Comparison of ENCODE assay signal across 8 cellular contexts in the genomic region with DNA sequence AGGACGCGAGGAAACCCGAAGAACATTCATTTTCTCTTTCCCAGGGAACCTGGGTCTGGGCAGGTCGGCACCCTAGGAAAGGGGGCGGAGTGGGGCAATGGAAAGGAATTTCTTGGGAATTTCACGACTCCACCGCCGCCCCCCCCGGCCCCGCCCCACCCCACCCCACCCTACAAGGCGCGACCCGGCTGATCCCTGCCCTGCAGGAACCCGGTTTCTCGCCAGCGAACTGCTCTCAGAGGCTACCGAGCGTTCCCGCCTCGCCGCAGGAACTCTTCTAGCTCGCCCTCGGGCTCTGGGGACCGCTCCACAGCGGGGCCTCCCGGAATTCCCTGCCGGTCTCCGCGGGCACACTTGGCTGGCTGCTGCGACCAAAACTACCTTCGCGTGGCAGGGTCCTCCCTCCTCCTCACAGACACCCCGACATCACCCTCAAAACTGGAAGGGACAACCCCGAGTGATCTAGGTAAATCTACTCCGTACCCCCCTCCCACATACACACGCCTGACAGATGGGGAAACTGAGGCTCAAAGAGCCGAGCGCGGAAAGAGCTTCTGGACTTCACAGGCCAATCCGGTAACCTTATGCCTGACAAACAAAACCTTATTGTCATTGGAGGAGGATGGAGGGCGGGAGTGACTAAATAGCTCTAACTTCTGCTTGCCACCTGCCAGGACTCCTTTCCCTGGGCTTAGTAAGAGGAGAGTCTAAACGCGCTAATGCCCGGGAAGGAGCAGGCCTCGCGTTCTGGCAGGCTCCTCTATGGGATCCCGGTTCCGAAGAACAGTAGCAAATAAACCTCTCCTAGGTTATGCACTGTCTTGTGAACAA. TPM values are rescaled to one million over a fixed set of nuclear protein-coding genes. Genes with fewer than 3 reads are reported as not detected.
DNase-seq lines count a peak whose midpoint lies in the region; ATAC-seq and TF ChIP-seq lines count a peak whose summit lies in the region.

No MANE protein-coding gene starts in this region.

- H3K4me3 ChIP-seq in DND-41 (ENCODE audit: low read depth in 1 of 2, low read length in 2 of 2) (peak overlapping the region; percentile 70 to 80; a peak in 3 of 4 replicates), Loucy (ENCODE audit: low read length, poor library complexity, severe bottlenecking) (peak overlapping the region; percentile 100), cardiac muscle cell (peak overlapping the region; percentile 71), parathyroid adenoma (ENCODE audit: low read depth, low read length) (peak overlapping the region; percentile 66)

- H3K79me2 ChIP-seq in DND-41 (ENCODE audit: insufficient read depth, low read length) (peaks cover 36% of the 10 kb centered on the region), Loucy (ENCODE audit: insufficient read depth, low read length) (peaks cover 36% of the 10 kb centered on the region), parathyroid adenoma (no peaks in the 10 kb centered on the region)

- H3K27me3 ChIP-seq in DND-41 (ENCODE audit: insufficient read depth, low read length, poor library complexity) (peaks cover 13% of the 10 kb centered on the region), Loucy (ENCODE audit: insufficient read depth, low read length, poor library complexity, severe bottlenecking) (peaks cover 7% of the 10 kb centered on the region), cardiac muscle cell (no peaks in the 10 kb centered on the region), parathyroid adenoma (ENCODE audit: control insufficient read depth, insufficient read depth, low read length) (no peaks in the 10 kb centered on the region)

- peaks cover 24% of the 10 kb centered on the region for H4K20me1 ChIP-seq in DND-41 (ENCODE audit: insufficient read depth, low read length)
- H4K20me1 ChIP-seq in Loucy (ENCODE audit: insufficient read depth, low read length, poor library complexity, severe bottlenecking), result peaks cover 25% of the 10 kb centered on the region

- no peaks in the 10 kb centered on the region for H3K9me3 Mint-ChIP-seq in activated CD8-positive, alpha-beta T cell treated with anti-CD3 and anti-CD28 coated beads, Interleukin-2, amount 10 ng/mL, durations not matched to agents 7 days and 5 days (ENCODE audit: insufficient read depth)

- no peak for TF ChIP-seq CTCF in DND-41 (IDR thresholded peaks at IDR 0.05; ENCODE audit: borderline replicate concordance, extremely low read depth, low read length, poor library complexity, severe bottlenecking)
- TF ChIP-seq CTCF in Loucy (conservative IDR thresholded peaks at IDR 0.05; ENCODE audit: low read length), result no peak
- TF ChIP-seq CTCF in cardiac muscle cell (IDR thresholded peaks at IDR 0.05; ENCODE audit: low read depth, low read length), result no peak
- TF ChIP-seq CTCF in parathyroid adenoma (IDR thresholded peaks at IDR 0.05), result no peak

- peak overlapping the region; percentile 70 for H3K4me3 Mint-ChIP-seq in activated CD8-positive, alpha-beta T cell treated with anti-CD3 and anti-CD28 coated beads, Interleukin-2, amount 10 ng/mL, durations not matched to agents 7 days and 5 days

- no peaks in the 10 kb centered on the region for H3K9me2 ChIP-seq in Loucy (replicated peaks; ENCODE audit: low read depth, low read length)

- no peaks in the 10 kb centered on the region for H3F3A ChIP-seq in Loucy (ENCODE audit: low read depth)

- peaks cover 30% of the 10 kb centered on the region for H3K4me1 ChIP-seq in DND-41 (ENCODE audit: insufficient read depth, low read length)
- peaks cover 30% of the 10 kb centered on the region for H3K4me1 ChIP-seq in Loucy (ENCODE audit: insufficient read depth, low read length, poor library complexity, severe bottlenecking)
- peaks cover 11% of the 10 kb centered on the region for H3K4me1 ChIP-seq in cardiac muscle cell (ENCODE audit: low read depth)
- H3K4me1 ChIP-seq in parathyroid adenoma, result no peaks in the 10 kb centered on the region

- CTCF ChIA-PET in activated CD8-positive, alpha-beta T cell treated with anti-CD3 and anti-CD28 coated beads, Interleukin-2, amount 10 ng/mL, durations not matched to agents 7 days and 5 days (lab: Charles Lee), result interaction anchor here (0.8 to 1.3 kb wide), 4 partner anchors 21 to 128 kb away, joined by 3 to 6 read pairs (median 4); no protein-coding TSS in a partner anchor

- H3K4me2 ChIP-seq in DND-41 (ENCODE audit: insufficient read depth, low read length) (peak overlapping the region; percentile 76), Loucy (ENCODE audit: low read depth, low read length, poor library complexity, severe bottlenecking) (peak overlapping the region; percentile 98), parathyroid adenoma (ENCODE audit: low read length) (peak overlapping the region; percentile 95)

- POLR2A ChIA-PET in activated CD8-positive, alpha-beta T cell treated with anti-CD3 and anti-CD28 coated beads, Interleukin-2, amount 10 ng/mL, durations not matched to agents 7 days and 5 days (lab: Charles Lee), result interaction anchor here (0.6 kb wide), 1 partner anchor 21 kb away, joined by 3 read pairs; no protein-coding TSS in a partner anchor

- peaks cover 38% of the 10 kb centered on the region for H3K4me1 Mint-ChIP-seq in activated CD8-positive, alpha-beta T cell treated with anti-CD3 and anti-CD28 coated beads, Interleukin-2, amount 10 ng/mL, durations not matched to agents 7 days and 5 days (ENCODE audit: low read depth)

- DNase-seq in DND-41, result peak; percentile 16
- DNase-seq in activated CD8-positive, alpha-beta T cell treated with anti-CD3 and anti-CD28 coated beads, Interleukin-2, amount 10 ng/mL, durations not matched to agents 7 days and 5 days, result no peak
- DNase-seq in cardiac muscle cell (ENCODE audit: low read depth in 1 of 2, low spot score in 1 of 2), result peak in 1 of 2 donors; percentile 62

- ATAC-seq in DND-41 (ENCODE audit: insufficient read depth, low read depth) (no peak), HG03159 (IDR thresholded peaks at IDR 0.05; ENCODE audit: unreplicated experiment) (no peak), GM21515 (IDR thresholded peaks at IDR 0.05; ENCODE audit: unreplicated experiment) (no peak), GM21528 (IDR thresholded peaks at IDR 0.05; ENCODE audit: low FRiP score, unreplicated experiment) (no peak)
- ATAC-seq in activated CD8-positive, alpha-beta T cell treated with anti-CD3 and anti-CD28 coated beads, Interleukin-2, amount 10 ng/mL, durations not matched to agents 7 days and 5 days, result no peak

- H3K27ac ChIP-seq in DND-41 (ENCODE audit: low read length) (no peak overlapping the region), cardiac muscle cell (peak overlapping the region; percentile 98), parathyroid adenoma (no peak overlapping the region)

- peak overlapping the region; percentile 90 for H3K9ac ChIP-seq in DND-41 (ENCODE audit: low read depth, low read length)
- H3K9ac ChIP-seq in Loucy (ENCODE audit: low read depth, low read length, poor library complexity, severe bottlenecking), result peak overlapping the region; percentile 96
- no peak overlapping the region for H3K9ac ChIP-seq in parathyroid adenoma

- H3K36me3 ChIP-seq in DND-41 (ENCODE audit: insufficient read depth, low read length), result peaks cover 21% of the 10 kb centered on the region
- H3K36me3 ChIP-seq in Loucy (ENCODE audit: insufficient read depth, low read length), result peaks cover 3% of the 10 kb centered on the region; the same call in 1 of the 2 replicates
- no peaks in the 10 kb centered on the region for H3K36me3 ChIP-seq in cardiac muscle cell
- no peaks in the 10 kb centered on the region for H3K36me3 ChIP-seq in parathyroid adenoma (ENCODE audit: control insufficient read depth, insufficient read depth, low read length)

- peak overlapping the region; percentile 70; the same call in 1 of the 2 replicates for H2AFZ ChIP-seq in DND-41 (ENCODE audit: low read depth, low read length)
- H2AFZ ChIP-seq in Loucy (ENCODE audit: low read length), result peak overlapping the region; percentile 84
- peak overlapping the region; percentile 79 for H2AFZ ChIP-seq in parathyroid adenoma

- no peak overlapping the region for H3K27ac Mint-ChIP-seq in activated CD8-positive, alpha-beta T cell treated with anti-CD3 and anti-CD28 coated beads, Interleukin-2, amount 10 ng/mL, durations not matched to agents 7 days and 5 days

- H3K27me3 Mint-ChIP-seq in activated CD8-positive, alpha-beta T cell treated with anti-CD3 and anti-CD28 coated beads, Interleukin-2, amount 10 ng/mL, durations not matched to agents 7 days and 5 days (ENCODE audit: low read depth), result peaks cover 23% of the 10 kb centered on the region

- H3K36me3 Mint-ChIP-seq in activated CD8-positive, alpha-beta T cell treated with anti-CD3 and anti-CD28 coated beads, Interleukin-2, amount 10 ng/mL, durations not matched to agents 7 days and 5 days (ENCODE audit: low read depth), result peaks cover 26% of the 10 kb centered on the region

- H3K9me3 ChIP-seq in DND-41 (ENCODE audit: insufficient read depth, low read length, severe bottlenecking) (no peaks in the 10 kb centered on the region), Loucy (ENCODE audit: insufficient read depth, low read depth, low read length) (no peaks in the 10 kb centered on the region), cardiac muscle cell (ENCODE audit: low read depth) (no peaks in the 10 kb centered on the region), parathyroid adenoma (ENCODE audit: control insufficient read depth, low read length) (no peaks in the 10 kb centered on the region)

RNA-seq across cellular contexts. Expression of gene ACTN1, which starts 0.8 kb away (rescaled TPM):
- total RNA-seq in activated CD8-positive, alpha-beta T cell treated with anti-CD3 and anti-CD28 coated beads, Interleukin-2, amount 10 ng/mL, durations not matched to agents 7 days and 5 days, result 10 to 100 TPM; 51.4 to 56.1 TPM
- total RNA-seq in cardiac muscle cell, result 167 and 169 TPM in 2 replicates
- 171 and 202 TPM in 2 replicates for polyA plus RNA-seq in cardiac muscle cell
